ENCODE assay signal across 31 cellular contexts in the genomic region with DNA sequence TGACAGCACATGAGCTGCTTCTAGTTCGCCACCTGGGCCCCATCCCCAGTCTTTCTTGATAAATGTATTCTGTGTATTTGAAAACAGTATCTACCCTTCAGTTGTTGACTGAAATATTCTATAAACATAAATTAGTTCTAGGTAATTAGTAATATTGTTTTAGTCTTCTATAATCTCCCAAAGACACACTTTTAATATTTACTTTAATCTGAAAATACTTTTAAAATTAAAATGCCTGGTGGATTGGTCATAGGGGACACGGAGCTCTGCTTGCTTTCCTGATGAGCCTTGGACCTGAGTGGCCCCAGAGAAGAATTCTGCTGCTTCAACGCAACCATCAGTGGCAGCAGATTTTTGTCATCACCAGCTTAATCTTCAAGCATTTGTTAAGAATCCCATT.
"Had no signal": no experiment of that assay in that cellular context is flagged by ENCODE, and none has a peak within 500 bp of the region (broad histone marks: within the 10 kb centered on the region; RNA-seq: fewer than 3 reads in every experiment).

No MANE protein-coding gene starts in this region.

- DNase-seq: naive thymus-derived CD4-positive, alpha-beta T cell; nephron progenitor cell; nucleus accumbens; ovary; posterior cingulate gyrus; psoas muscle; right cardiac atrium; right lobe of liver; sigmoid colon; small intestine; stimulated activated CD4-positive, alpha-beta T cell treated with anti-CD3 and anti-CD28 coated beads, Interleukin-15, amount 100 ng/mL, for 24 hours; stimulated activated CD4-positive, alpha-beta T cell treated with anti-CD3 and anti-CD28 coated beads, Interleukin-2, amount 100 ng/mL, for 24 hours; stimulated activated CD4-positive, alpha-beta T cell treated with anti-CD3 and anti-CD28 coated beads, Interleukin-2, amount 100 ng/mL, for 48 hours; stimulated activated CD4-positive, alpha-beta T cell treated with anti-CD3 and anti-CD28 coated beads, Interleukin-4, amount 100 ng/mL, for 24 hours; stimulated activated naive B cell treated with anti-CD40 and anti-IgM and Interleukin-4, amounts not matched to agents 10 μg/mL and 1 μg/mL and 100 μg/mL, for 72 hours; stimulated activated naive CD4-positive, alpha-beta T cell treated with Interleukin-2 at 50 U/mL for 16 hours; stomach; thyroid gland; trophoblast cell; upper lobe of left lung had no signal

- H3K27me3 ChIP-seq: neutrophil, ovary, right lobe of liver, sigmoid colon, stomach, thyroid gland, tibial nerve, upper lobe of left lung, vagina had no signal

- H3K9me3 ChIP-seq: neutrophil, ovary, right lobe of liver, thyroid gland, vagina had no signal

- H3K36me3 ChIP-seq: neutrophil, ovary, right lobe of liver, sigmoid colon, stomach, thoracic aorta, thyroid gland, tibial nerve, upper lobe of left lung, vagina had no signal

- FAIRE-seq: small intestine, urothelium cell line had no signal

- H3K4me1 ChIP-seq: parathyroid adenoma, psoas muscle, right lobe of liver, stomach, thyroid gland, tibial nerve, upper lobe of left lung, vagina had no signal

- H3K27ac ChIP-seq: neutrophil, ovary, parathyroid adenoma, psoas muscle, right lobe of liver, thoracic aorta, thyroid gland, tibial nerve, upper lobe of left lung, vagina had no signal

- H3K36me3 Mint-ChIP-seq: stimulated activated effector memory CD8-positive, alpha-beta T cell treated with anti-CD3 and anti-CD28 coated beads, Interleukin-12 subunit alpha, Interleukin-12 subunit beta, amount 100 ng/mL, for 72 hours had no signal

- H3K27ac Mint-ChIP-seq: naive thymus-derived CD4-positive, alpha-beta T cell; natural killer cell treated with Interleukin-12 subunit alpha and Interleukin-12 subunit beta and Interleukin-15 and Interleukin-18, amount 100 ng/mL, for 72 hours; nephron progenitor cell; progenitor cell of endocrine pancreas; stimulated activated effector memory CD8-positive, alpha-beta T cell treated with anti-CD3 and anti-CD28 coated beads, Interleukin-12 subunit alpha, Interleukin-12 subunit beta, amount 100 ng/mL, for 72 hours; stimulated activated naive B cell treated with anti-CD40 and anti-IgM and Interleukin-4, amounts not matched to agents 10 μg/mL and 1 μg/mL and 100 μg/mL, for 72 hours; stimulated activated naive CD8-positive, alpha-beta T cell treated with anti-CD3 and anti-CD28 coated beads, Interleukin-15, Interleukin-2, amounts not matched to agents 100 ng/mL and 50 ng/mL, for 24 hours had no signal

- H2AFZ ChIP-seq: parathyroid adenoma had no signal

- H3K79me2 ChIP-seq: parathyroid adenoma had no signal

- H3K4me1 Mint-ChIP-seq: naive thymus-derived CD4-positive, alpha-beta T cell; nephron progenitor cell; stimulated activated effector memory CD8-positive, alpha-beta T cell treated with anti-CD3 and anti-CD28 coated beads, Interleukin-12 subunit alpha, Interleukin-12 subunit beta, amount 100 ng/mL, for 72 hours; stimulated activated naive B cell treated with anti-CD40 and anti-IgM and Interleukin-4, amounts not matched to agents 10 μg/mL and 1 μg/mL and 100 μg/mL, for 72 hours had no signal

- H3K4me3 ChIP-seq: ovary, psoas muscle, right lobe of liver, sigmoid colon, stomach, thoracic aorta, thyroid gland, tibial nerve, upper lobe of left lung, vagina had no signal

- H3K9ac ChIP-seq: parathyroid adenoma had no signal

- ATAC-seq: naive thymus-derived CD4-positive, alpha-beta T cell; natural killer cell treated with Interleukin-12 subunit alpha and Interleukin-12 subunit beta and Interleukin-15 and Interleukin-18, amount 100 ng/mL, for 72 hours; psoas muscle; right lobe of liver; stimulated activated effector memory CD8-positive, alpha-beta T cell treated with anti-CD3 and anti-CD28 coated beads, Interleukin-12 subunit alpha, Interleukin-12 subunit beta, amount 100 ng/mL, for 72 hours; stimulated activated naive B cell treated with anti-CD40 and anti-IgM and Interleukin-4, amounts not matched to agents 10 μg/mL and 1 μg/mL and 100 μg/mL, for 72 hours had no signal

- H3K4me3 Mint-ChIP-seq: naive thymus-derived CD4-positive, alpha-beta T cell; natural killer cell treated with Interleukin-12 subunit alpha and Interleukin-12 subunit beta and Interleukin-15 and Interleukin-18, amount 100 ng/mL, for 72 hours; nephron progenitor cell; neural crest cell; stimulated activated effector memory CD8-positive, alpha-beta T cell treated with anti-CD3 and anti-CD28 coated beads, Interleukin-12 subunit alpha, Interleukin-12 subunit beta, amount 100 ng/mL, for 72 hours; stimulated activated naive B cell treated with anti-CD40 and anti-IgM and Interleukin-4, amounts not matched to agents 10 μg/mL and 1 μg/mL and 100 μg/mL, for 72 hours; stimulated activated naive CD8-positive, alpha-beta T cell treated with anti-CD3 and anti-CD28 coated beads, Interleukin-15, Interleukin-2, amounts not matched to agents 100 ng/mL and 50 ng/mL, for 24 hours had no signal
